Comparison of ENCODE assay signal across 1 cellular context in the genomic region with DNA sequence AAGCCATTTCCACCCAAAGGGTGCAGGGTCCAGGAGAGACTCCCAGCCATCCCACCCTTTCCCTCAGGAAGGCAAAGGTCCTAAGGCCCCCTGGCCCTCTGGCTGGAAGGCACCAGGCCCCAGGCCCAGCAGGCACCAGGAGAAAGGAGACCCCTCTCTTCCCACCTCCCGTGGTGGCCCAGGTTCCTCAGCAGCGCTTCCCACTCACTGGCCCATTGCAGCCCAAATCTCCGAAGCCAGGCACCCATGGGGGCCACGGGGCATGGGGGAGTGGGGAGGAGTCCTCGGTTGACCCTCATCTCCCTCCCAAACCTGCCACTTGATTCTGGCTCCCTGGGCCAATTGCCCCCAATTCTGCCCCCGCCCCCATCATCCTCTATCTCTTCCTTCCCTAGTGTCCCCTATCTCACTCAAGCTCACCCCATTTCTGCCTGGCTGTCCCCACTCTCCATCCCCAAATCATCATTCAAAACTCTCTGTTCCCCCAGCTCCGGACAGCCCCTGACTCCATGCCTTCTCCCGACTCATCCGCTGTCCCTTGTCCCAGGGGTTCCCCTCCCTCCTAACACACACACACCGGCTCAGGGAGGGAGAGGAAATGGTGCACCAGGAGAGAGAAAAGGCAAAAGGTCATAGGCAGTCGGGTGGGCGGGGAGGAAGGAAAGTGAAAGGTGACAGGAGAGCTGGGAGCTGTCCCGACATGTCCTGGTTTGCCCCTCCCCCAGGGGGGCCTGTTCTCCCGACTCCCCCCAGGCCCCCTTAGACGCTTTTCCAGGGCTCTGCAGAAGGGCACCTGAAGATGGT.
TF ChIP-seq lines count a peak whose summit lies in the region.

No MANE protein-coding gene starts in this region.

TF ChIP-seq in IMR-90, 13 proteins besides CTCF, POLR2A, EP300 and RAD21 (continued from another document):
- no peak for TF ChIP-seq NFE2L2 (IDR thresholded peaks at IDR 0.05; ENCODE audit: low read depth, low read length)
- TF ChIP-seq MAZ (IDR thresholded peaks at IDR 0.05; ENCODE audit: borderline replicate concordance, low read depth, low read length): no peak; the same call in 1 of the 2 replicates
- no peak for TF ChIP-seq RCOR1 (IDR thresholded peaks at IDR 0.05; ENCODE audit: insufficient replicate concordance, low read length)
- TF ChIP-seq, protein P1, sequence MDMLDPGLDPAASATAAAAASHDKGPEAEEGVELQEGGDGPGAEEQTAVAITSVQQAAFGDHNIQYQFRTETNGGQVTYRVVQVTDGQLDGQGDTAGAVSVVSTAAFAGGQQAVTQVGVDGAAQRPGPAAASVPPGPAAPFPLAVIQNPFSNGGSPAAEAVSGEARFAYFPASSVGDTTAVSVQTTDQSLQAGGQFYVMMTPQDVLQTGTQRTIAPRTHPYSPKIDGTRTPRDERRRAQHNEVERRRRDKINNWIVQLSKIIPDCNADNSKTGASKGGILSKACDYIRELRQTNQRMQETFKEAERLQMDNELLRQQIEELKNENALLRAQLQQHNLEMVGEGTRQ (IDR thresholded peaks at IDR 0.05; ENCODE audit: low read depth, low read length): no peak; the same call in 1 of the 2 replicates
- TF ChIP-seq, protein P2, sequence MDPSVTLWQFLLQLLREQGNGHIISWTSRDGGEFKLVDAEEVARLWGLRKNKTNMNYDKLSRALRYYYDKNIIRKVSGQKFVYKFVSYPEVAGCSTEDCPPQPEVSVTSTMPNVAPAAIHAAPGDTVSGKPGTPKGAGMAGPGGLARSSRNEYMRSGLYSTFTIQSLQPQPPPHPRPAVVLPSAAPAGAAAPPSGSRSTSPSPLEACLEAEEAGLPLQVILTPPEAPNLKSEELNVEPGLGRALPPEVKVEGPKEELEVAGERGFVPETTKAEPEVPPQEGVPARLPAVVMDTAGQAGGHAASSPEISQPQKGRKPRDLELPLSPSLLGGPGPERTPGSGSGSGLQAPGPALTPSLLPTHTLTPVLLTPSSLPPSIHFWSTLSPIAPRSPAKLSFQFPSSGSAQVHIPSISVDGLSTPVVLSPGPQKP (IDR thresholded peaks at IDR 0.05; ENCODE audit: borderline replicate concordance, low read depth, low read length): no peak
- no peak for TF ChIP-seq MAFK (IDR thresholded peaks at IDR 0.05; ENCODE audit: low read depth, low read length)
- no peak for TF ChIP-seq CHD1 (IDR thresholded peaks at IDR 0.05; ENCODE audit: low read depth, low read length)
- no peak for TF ChIP-seq BHLHE40 (IDR thresholded peaks at IDR 0.05; ENCODE audit: low read depth, low read length)
- TF ChIP-seq MXI1 (IDR thresholded peaks at IDR 0.05; ENCODE audit: borderline replicate concordance, low read depth, low read length): no peak
- no peak for TF ChIP-seq RFX5 (IDR thresholded peaks at IDR 0.05; ENCODE audit: low read depth, low read length)
- no peak for TF ChIP-seq CEBPB (IDR thresholded peaks at IDR 0.05; ENCODE audit: low read depth, low read length)
TF ChIP-seq in IMR-90: peak in this region for 0.
